ENCODE assay signal across 29 cellular contexts in genomic region chr5:37626266-37626665, GRCh38.
"Had no signal": no experiment of that assay in that cellular context is flagged by ENCODE, and none has a peak within 500 bp of the region (broad histone marks: within the 10 kb centered on the region; RNA-seq: fewer than 3 reads in every experiment).

No MANE protein-coding gene starts in this region.

- H3K4me1 ChIP-seq: esophagus squamous epithelium, pancreas, right lobe of liver, stomach, thyroid gland, vagina had no signal

- H3K27me3 ChIP-seq: esophagus squamous epithelium, neutrophil, pancreas, right lobe of liver, stomach, thyroid gland, vagina had no signal

- H3K36me3 ChIP-seq: neutrophil, pancreas, right lobe of liver, thyroid gland, vagina had no signal

- H3K27me3 Mint-ChIP-seq: memory B cell; naive B cell; natural killer cell treated with Interleukin-12 subunit alpha and Interleukin-12 subunit beta and Interleukin-15 and Interleukin-18, amount 100 ng/mL, for 72 hours had no signal

- ATAC-seq: left lobe of liver; mucosa of descending colon; natural killer cell treated with Interleukin-12 subunit alpha and Interleukin-12 subunit beta and Interleukin-15 and Interleukin-18, amount 100 ng/mL, for 72 hours; pancreas; right lobe of liver; stimulated activated effector memory CD8-positive, alpha-beta T cell treated with anti-CD3 and anti-CD28 coated beads, Interleukin-12 subunit alpha, Interleukin-12 subunit beta, amount 100 ng/mL, for 72 hours had no signal

- DNase-seq: dermis blood vessel endothelial cell; effector memory CD4-positive, alpha-beta T cell; esophagus squamous epithelium; hypothalamus; immature natural killer cell; mucosa of descending colon; naive B cell; pancreas; right lobe of liver; small intestine; stimulated activated CD4-positive, alpha-beta T cell treated with anti-CD3 and anti-CD28 coated beads, Interleukin-15, amount 100 ng/mL, for 24 hours; stimulated activated CD4-positive, alpha-beta T cell treated with anti-CD3 and anti-CD28 coated beads, Interleukin-4, amount 100 ng/mL, for 1 hour; stimulated activated naive CD4-positive, alpha-beta T cell treated with Interleukin-2 at 50 U/mL for 16 hours; stomach; thyroid gland; trophoblast cell had no signal

- H3K9me3 ChIP-seq: neutrophil, pancreas, right lobe of liver, thyroid gland, vagina had no signal

- H3K4me3 Mint-ChIP-seq: immature natural killer cell; memory B cell; mesothelial cell of epicardium; naive B cell; natural killer cell treated with Interleukin-12 subunit alpha and Interleukin-12 subunit beta and Interleukin-15 and Interleukin-18, amount 100 ng/mL, for 72 hours; neural crest cell; stimulated activated effector memory CD8-positive, alpha-beta T cell treated with anti-CD3 and anti-CD28 coated beads, Interleukin-12 subunit alpha, Interleukin-12 subunit beta, amount 100 ng/mL, for 72 hours had no signal

- H3K27ac ChIP-seq: coronary artery, esophagus squamous epithelium, neutrophil, pancreas, right lobe of liver, stomach, thyroid gland, vagina had no signal

- H3K4me3 ChIP-seq: coronary artery, esophagus squamous epithelium, lung, mucosa of descending colon, pancreas, right lobe of liver, stomach, thyroid gland, vagina had no signal

- H3K4me1 Mint-ChIP-seq: immature natural killer cell; memory B cell; mesothelial cell of epicardium; naive B cell; neural crest cell; stimulated activated effector memory CD8-positive, alpha-beta T cell treated with anti-CD3 and anti-CD28 coated beads, Interleukin-12 subunit alpha, Interleukin-12 subunit beta, amount 100 ng/mL, for 72 hours had no signal

- FAIRE-seq: endothelial cell of umbilical vein, frontal cortex, keratinocyte, pancreas, small intestine had no signal

- H3K27ac Mint-ChIP-seq: immature natural killer cell; memory B cell; mesothelial cell of epicardium; natural killer cell treated with Interleukin-12 subunit alpha and Interleukin-12 subunit beta and Interleukin-15 and Interleukin-18, amount 100 ng/mL, for 72 hours; stimulated activated effector memory CD8-positive, alpha-beta T cell treated with anti-CD3 and anti-CD28 coated beads, Interleukin-12 subunit alpha, Interleukin-12 subunit beta, amount 100 ng/mL, for 72 hours had no signal
